Comparison of ENCODE assay signal across 39 cellular contexts in genomic region chr10:100132427-100132826, GRCh38. TPM values are rescaled to one million over a fixed set of nuclear protein-coding genes. Genes with fewer than 3 reads are reported as not detected.
"Had no signal": no experiment of that assay in that cellular context is flagged by ENCODE, and none has a peak within 500 bp of the region (broad histone marks: within the 10 kb centered on the region; RNA-seq: fewer than 3 reads in every experiment).

No MANE protein-coding gene starts in this region.

- H3K36me3 ChIP-seq: MG63 had no signal

- H3K4me3 ChIP-seq: MG63 had no signal

- DNase-seq: Karpas-422, Kasumi-1, MG63, MM.1S, MV-4-11, NCI-H1048, NCI-H1092, NCI-H1092 treated with DMSO at 0.1 percent for 48 hours, NCI-H1105, NCI-H1105 treated with DMSO at 0.1 percent for 48 hours, NCI-H1417, NCI-H1417 treated with DMSO at 0.1 percent for 48 hours, NCI-H1436, NCI-H1436 treated with DMSO at 0.1 percent for 48 hours, NCI-H146, NCI-H1694, NCI-H1694 treated with DMSO at 0.1 percent for 48 hours, NCI-H187, NCI-H187 treated with DMSO at 0.1 percent for 48 hours, NCI-H1930, NCI-H2029, NCI-H2029 treated with DMSO at 0.1 percent for 48 hours, NCI-H2081, NCI-H2081 treated with DMSO at 0.1 percent for 48 hours, NCI-H2107, NCI-H2171, NCI-H2171 treated with DMSO at 0.1 percent for 48 hours, NCI-H2227 treated with DMSO at 0.1 percent for 48 hours, NCI-H226, NCI-H345, NCI-H446, NCI-H446 treated with DMSO at 0.1 percent for 48 hours, NCI-H510A, NCI-H510A treated with DMSO at 0.1 percent for 48 hours, NCI-H524 had no signal

- H3K9me3 ChIP-seq: MG63 had no signal

- H3K27me3 ChIP-seq: MG63 had no signal

RNA-seq across cellular contexts. Expression of gene CPN1, which starts 50.8 kb away (rescaled TPM):
- total RNA-seq: LHCN-M2, M059J, MCF 10A, NCI-H460 had no signal
